ENCODE assay signal across 8 cellular contexts in the genomic region with DNA sequence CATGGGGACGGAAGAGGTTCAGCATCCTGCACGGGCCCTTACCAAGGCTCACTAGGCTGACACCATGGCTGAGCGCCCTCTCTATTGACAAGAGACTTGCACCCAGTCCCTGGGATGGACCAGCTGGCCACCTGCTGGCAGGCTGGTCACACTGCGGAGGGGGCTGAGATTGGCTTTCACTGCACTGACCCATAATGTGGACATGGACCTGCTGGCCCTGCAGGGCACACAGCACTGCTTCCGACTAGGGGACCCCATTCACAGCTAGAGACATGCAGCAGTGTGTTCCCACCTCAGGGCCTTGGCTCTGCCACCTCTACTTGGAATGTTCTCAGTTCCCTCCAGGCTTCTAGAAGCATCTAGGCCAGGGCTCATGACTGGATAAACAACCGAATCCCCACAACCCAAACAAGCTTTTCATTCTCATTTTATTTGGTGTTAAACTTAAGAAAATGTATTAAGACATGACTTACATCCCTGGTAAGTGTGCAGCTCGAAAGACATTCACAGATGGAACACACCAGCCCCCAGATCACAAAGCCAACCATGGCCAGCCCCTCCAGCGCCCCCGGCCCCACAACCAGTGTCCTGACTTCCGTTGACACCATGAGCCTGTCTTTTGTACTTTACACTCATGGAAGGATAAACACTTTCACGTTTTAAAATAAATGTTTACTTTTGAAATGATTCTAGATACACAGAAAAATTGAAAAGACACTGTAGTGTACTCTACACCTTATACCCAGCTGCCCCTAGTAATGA. TPM values are rescaled to one million over a fixed set of nuclear protein-coding genes. Genes with fewer than 3 reads are reported as not detected.
DNase-seq lines count a peak whose midpoint lies in the region; ATAC-seq and TF ChIP-seq lines count a peak whose summit lies in the region.

No MANE protein-coding gene starts in this region.

- H3K9me3 ChIP-seq in ovary, result no peaks in the 10 kb centered on the region

- TF ChIP-seq CTCF in GM06990 (IDR thresholded peaks at IDR 0.05; ENCODE audit: insufficient read depth, low read length, poor library complexity, severe bottlenecking) (peak; percentile 66), ovary (IDR thresholded peaks at IDR 0.05) (peak; percentile 23 to 88 (median 80))

- H3K36me3 ChIP-seq in GM06990 (ENCODE audit: control insufficient read depth, insufficient read depth, low read length) (no peaks in the 10 kb centered on the region), ovary (no peaks in the 10 kb centered on the region)

- H3K27ac ChIP-seq in ovary, result no peak overlapping the region

- no peak for TF ChIP-seq EP300 in ovary (IDR thresholded peaks at IDR 0.05)

- no peak for TF ChIP-seq POLR2A in ovary (IDR thresholded peaks at IDR 0.05)

- WGBS in ovary, 3 donors, result 55 to 64% (median 58%) methylated on average over 11 of the region's 11 CpGs

- no peak for ATAC-seq in HG02759 (IDR thresholded peaks at IDR 0.05; ENCODE audit: unreplicated experiment)
- no peak for ATAC-seq in HG03095 (IDR thresholded peaks at IDR 0.05; ENCODE audit: unreplicated experiment)

- H3K27me3 ChIP-seq in GM06990 (replicated peaks; ENCODE audit: control insufficient read depth, insufficient read depth, low read length), result peaks cover 3% of the 10 kb centered on the region
- no peaks in the 10 kb centered on the region for H3K27me3 ChIP-seq in ovary

- DNase-seq in GM06990 (ENCODE audit: extremely low read depth, insufficient read length) (no peak), NCI-H1105 (lab: John Stamatoyannopoulos, UW) (peak; percentile 32), activated T-cell treated with anti-CD3 and anti-CD28 coated beads for 4 hours (peak; percentile 23), fibroblast of peridontal ligament (ENCODE audit: extremely low read depth) (peak; percentile 61), ovary (peak; percentile 57 to 71 (median 68)), KG1 (lab: John Stamatoyannopoulos, UW) (no peak)

- H3K4me3 ChIP-seq in GM06990 (replicated peaks; ENCODE audit: low read depth, low read length), result no peak overlapping the region
- no peak overlapping the region for H3K4me3 ChIP-seq in ovary

- intact Hi-C loops in ovary (cut with DNase I), result loop anchor here in 3 of 4 donors (5.0 to 10.0 kb wide), 3 partner anchors 177 to 200 kb away; partner anchors contain the start of gene UQCRHL (in 1 of the 3)

- H3K4me1 ChIP-seq in ovary (ENCODE audit: insufficient read depth), result no peaks in the 10 kb centered on the region

RNA-seq across cellular contexts. Expression of gene SRARP, which starts 9.3 kb away (rescaled TPM):
- total RNA-seq in ovary, result not detected
- polyA plus RNA-seq in ovary, result not detected

RNA-seq across cellular contexts. Expression of gene ZBTB17, which starts 18.9 kb away (rescaled TPM):
- 10 to 100 TPM; 18.8 to 45.7 (median 29.8) TPM for total RNA-seq in ovary
- 10 to 100 TPM in 1 of 2 donors, 1 to 10 TPM in 1; 3.7 to 33.1 TPM for polyA plus RNA-seq in ovary

RNA-seq across cellular contexts. Expression of gene HSPB7, which starts 23.1 kb away (rescaled TPM):
- total RNA-seq in ovary, result 10 to 100 TPM in 6 of 7 donors, 1 to 10 TPM in 1; 1.9 to 68.7 (median 35.8) TPM
- 10 to 100 TPM; 21.9 to 25.4 TPM for polyA plus RNA-seq in ovary

RNA-seq across cellular contexts. Expression of gene CLCNKA, which starts 27.1 kb away (rescaled TPM):
- total RNA-seq in ovary, result 1 to 10 TPM in 5 of 7 donors, under 1 TPM in 1, not detected in 1; 0.97 to 2.4 (median 1.2) TPM
- under 1 TPM; 0.08 to 0.74 TPM for polyA plus RNA-seq in ovary

RNA-seq across cellular contexts. Expression of gene CLCNKB, which starts 48.8 kb away (rescaled TPM):
- total RNA-seq in ovary, result 1 to 10 TPM in 4 of 7 donors, under 1 TPM in 2, not detected in 1; 0.82 to 8.2 (median 1.9) TPM
- polyA plus RNA-seq in ovary, result under 1 TPM; 0.18 to 0.42 TPM

Comparison
In these comparisons a context has a peak if more than half of its experiments do, and no peak if none do; other contexts are left out.
1. DNase-seq: peak in NCI-H1105 (single experiment), activated T-cell treated with anti-CD3 and anti-CD28 coated beads for 4 hours (single experiment), fibroblast of peridontal ligament (single experiment) and ovary (5 of 5); none in GM06990 (single experiment) and KG1 (single experiment).